Comparison of ENCODE assay signal across 18 cellular contexts in the genomic region with DNA sequence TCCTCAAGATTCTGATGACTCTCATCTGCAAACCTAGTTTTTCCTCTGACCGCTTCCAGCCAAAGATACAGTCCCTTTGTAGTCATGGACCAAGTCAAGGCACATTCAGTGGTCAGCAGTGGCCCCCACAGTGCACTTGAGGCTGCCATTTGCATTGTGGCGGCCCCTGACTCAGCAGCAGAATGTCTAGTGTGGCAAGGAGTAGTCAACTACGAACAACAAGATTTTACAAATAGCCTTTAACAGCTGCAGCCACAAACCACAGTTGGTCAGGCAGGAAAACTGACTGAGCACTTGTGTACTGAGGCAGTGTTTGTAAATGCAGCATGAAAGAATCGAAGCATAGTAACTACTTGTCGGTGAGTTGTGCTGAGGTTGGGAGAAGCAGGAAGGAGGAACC. TPM values are rescaled to one million over a fixed set of nuclear protein-coding genes. Genes with fewer than 3 reads are reported as not detected.
A peak's percentile ranks its signal among the peaks of the same experiment; 100 is the strongest.
DNase-seq lines count a peak whose midpoint lies in the region; ATAC-seq and TF ChIP-seq lines count a peak whose summit lies in the region.
"Had no signal": no experiment of that assay in that cellular context is flagged by ENCODE, and none has a peak within 500 bp of the region (broad histone marks: within the 10 kb centered on the region; RNA-seq: fewer than 3 reads in every experiment).

No MANE protein-coding gene starts in this region.

- H3K27ac Mint-ChIP-seq in activated CD8-positive, alpha-beta T cell treated with anti-CD3 and anti-CD28 coated beads for 36 hours = no peak overlapping the region
- H3K27ac Mint-ChIP-seq: activated CD8-positive, alpha-beta T cell treated with anti-CD3 and anti-CD28 coated beads, Interleukin-2, amount 10 ng/mL, durations not matched to agents 7 days and 5 days; T-helper 2 cell treated with Interferon-gamma antibody and Interleukin-4, amounts not matched to agents 5 μg/mL and 100 μg/mL, for 36 hours had no signal

- no peaks in the 10 kb centered on the region for H3K27me3 ChIP-seq in neuron (ENCODE audit: insufficient read depth, low read length)
- H3K27me3 ChIP-seq: Peyer's patch, stomach had no signal

- peaks cover 30% of the 10 kb centered on the region for H3K4me1 ChIP-seq in neuron (ENCODE audit: insufficient read depth, low read length)
- H3K4me1 ChIP-seq: Peyer's patch had no signal

- H3K4me1 Mint-ChIP-seq in activated CD8-positive, alpha-beta T cell treated with anti-CD3 and anti-CD28 coated beads for 36 hours (ENCODE audit: low read depth) = no peaks in the 10 kb centered on the region
- H3K4me1 Mint-ChIP-seq: naive B cell had no signal

- H3K4me3 ChIP-seq in astrocyte of the spinal cord (ENCODE audit: low read depth, low read length) (no peak overlapping the region), neuron (ENCODE audit: low read length) (peak overlapping the region; percentile 17)
- H3K4me3 ChIP-seq: Peyer's patch, stomach had no signal

- peaks cover 10% of the 10 kb centered on the region for H3K27me3 Mint-ChIP-seq in activated CD8-positive, alpha-beta T cell treated with anti-CD3 and anti-CD28 coated beads for 36 hours

- no peaks in the 10 kb centered on the region for H3K9me3 ChIP-seq in neuron (ENCODE audit: low read length)
- H3K9me3 ChIP-seq: Peyer's patch, stomach had no signal

- intact Hi-C loops in activated CD8-positive, alpha-beta T cell treated with anti-CD3 and anti-CD28 coated beads for 36 hours (cut with micrococcal nuclease) = no loop called here

- H3K9me3 Mint-ChIP-seq in activated CD8-positive, alpha-beta T cell treated with anti-CD3 and anti-CD28 coated beads for 36 hours = no peaks in the 10 kb centered on the region
- H3K9me3 Mint-ChIP-seq: CD14-positive monocyte; naive B cell; T-helper 2 cell treated with Interferon-gamma antibody and Interleukin-4, amounts not matched to agents 5 μg/mL and 100 μg/mL, for 36 hours had no signal

- peak overlapping the region; percentile 57 for H2AFZ ChIP-seq in neuron (ENCODE audit: low read depth, low read length)

- CTCF ChIA-PET in activated CD8-positive, alpha-beta T cell treated with anti-CD3 and anti-CD28 coated beads for 36 hours (lab: Charles Lee) = interaction anchor here (0.8 to 4.6 kb wide), 10 partner anchors 10 to 120 kb away, joined by 3 to 20 read pairs (median 6); no protein-coding TSS in a partner anchor

- DNase-seq in MV-4-11 (lab: John Stamatoyannopoulos, UW) (peak; percentile 57), astrocyte of the spinal cord (ENCODE audit: low read depth, low spot score) (peak; percentile 97), SW 1271 (lab: John Stamatoyannopoulos, UW) (no peak)
- DNase-seq in activated CD8-positive, alpha-beta T cell treated with anti-CD3 and anti-CD28 coated beads for 36 hours = no peak
- DNase-seq: activated CD8-positive, alpha-beta T cell treated with anti-CD3 and anti-CD28 coated beads, Interleukin-2, amount 10 ng/mL, durations not matched to agents 7 days and 5 days; activated effector memory CD4-positive, alpha-beta T cell treated with Interleukin-2 at 50 U/mL for 16 hours; glutamatergic neuron; Kasumi-1; kidney glomerular epithelial cell; naive B cell; Peyer's patch; stomach had no signal

- POLR2A ChIA-PET in activated CD8-positive, alpha-beta T cell treated with anti-CD3 and anti-CD28 coated beads for 36 hours (lab: Charles Lee) = no interaction called here

- ATAC-seq in GM21515 (IDR thresholded peaks at IDR 0.05; ENCODE audit: unreplicated experiment) (peak; percentile 54), HG03378 (IDR thresholded peaks at IDR 0.05; ENCODE audit: unreplicated experiment) (no peak), HG02973 (IDR thresholded peaks at IDR 0.05; ENCODE audit: unreplicated experiment) (no peak)
- no peak for ATAC-seq in activated CD8-positive, alpha-beta T cell treated with anti-CD3 and anti-CD28 coated beads for 36 hours
- ATAC-seq: activated CD8-positive, alpha-beta T cell treated with anti-CD3 and anti-CD28 coated beads, Interleukin-2, amount 10 ng/mL, durations not matched to agents 7 days and 5 days had no signal

- no peak for TF ChIP-seq CTCF in astrocyte of the spinal cord (IDR thresholded peaks at IDR 0.05; ENCODE audit: low read depth, low read length)
- TF ChIP-seq CTCF in activated CD8-positive, alpha-beta T cell treated with anti-CD3 and anti-CD28 coated beads for 36 hours (IDR thresholded peaks at IDR 0.05) = no peak

- H3K36me3 ChIP-seq in neuron (ENCODE audit: insufficient read depth, low read length) = no peaks in the 10 kb centered on the region
- H3K36me3 ChIP-seq: Peyer's patch, stomach had no signal

- in situ Hi-C loops in astrocyte of the spinal cord (cut with HindIII; ENCODE audit: low sequenced_read_pairs) = no loop called here

- H3K4me3 Mint-ChIP-seq in activated CD8-positive, alpha-beta T cell treated with anti-CD3 and anti-CD28 coated beads for 36 hours = no peak overlapping the region
- H3K4me3 Mint-ChIP-seq: activated CD8-positive, alpha-beta T cell treated with anti-CD3 and anti-CD28 coated beads, Interleukin-2, amount 10 ng/mL, durations not matched to agents 7 days and 5 days; naive B cell; T-helper 2 cell treated with Interferon-gamma antibody and Interleukin-4, amounts not matched to agents 5 μg/mL and 100 μg/mL, for 36 hours had no signal

- H3K36me3 Mint-ChIP-seq in activated CD8-positive, alpha-beta T cell treated with anti-CD3 and anti-CD28 coated beads for 36 hours (ENCODE audit: low read depth) = no peaks in the 10 kb centered on the region
- H3K36me3 Mint-ChIP-seq: naive B cell had no signal

RNA-seq across cellular contexts. Expression of a gene that starts 49.6 kb away (rescaled TPM):
- total RNA-seq in activated CD8-positive, alpha-beta T cell treated with anti-CD3 and anti-CD28 coated beads for 36 hours = under 1 TPM; 0.18 to 0.20 TPM

RNA-seq across cellular contexts. Expression of a gene that starts 49.8 kb away (rescaled TPM):
- 10 to 100 TPM; 30.9 to 37.8 TPM for total RNA-seq in activated CD8-positive, alpha-beta T cell treated with anti-CD3 and anti-CD28 coated beads for 36 hours

Comparison
In these comparisons a context has a peak if more than half of its experiments do, and no peak if none do; other contexts are left out.
1. DNase-seq: peak in MV-4-11 (single experiment) and astrocyte of the spinal cord (single experiment); none in SW 1271 (0 of 2) and activated CD8-positive, alpha-beta T cell treated with anti-CD3 and anti-CD28 coated beads for 36 hours (single experiment).